ENCODE assay signal across 1 cellular context in genomic region chr4:185256444-185256843, GRCh38.
TF ChIP-seq lines count a peak whose summit lies in the region.

No MANE protein-coding gene starts in this region.

TF ChIP-seq in GM23338, 12 proteins besides CTCF, POLR2A, EP300 and RAD21 (continued from another document):
- TF ChIP-seq, protein P1, sequence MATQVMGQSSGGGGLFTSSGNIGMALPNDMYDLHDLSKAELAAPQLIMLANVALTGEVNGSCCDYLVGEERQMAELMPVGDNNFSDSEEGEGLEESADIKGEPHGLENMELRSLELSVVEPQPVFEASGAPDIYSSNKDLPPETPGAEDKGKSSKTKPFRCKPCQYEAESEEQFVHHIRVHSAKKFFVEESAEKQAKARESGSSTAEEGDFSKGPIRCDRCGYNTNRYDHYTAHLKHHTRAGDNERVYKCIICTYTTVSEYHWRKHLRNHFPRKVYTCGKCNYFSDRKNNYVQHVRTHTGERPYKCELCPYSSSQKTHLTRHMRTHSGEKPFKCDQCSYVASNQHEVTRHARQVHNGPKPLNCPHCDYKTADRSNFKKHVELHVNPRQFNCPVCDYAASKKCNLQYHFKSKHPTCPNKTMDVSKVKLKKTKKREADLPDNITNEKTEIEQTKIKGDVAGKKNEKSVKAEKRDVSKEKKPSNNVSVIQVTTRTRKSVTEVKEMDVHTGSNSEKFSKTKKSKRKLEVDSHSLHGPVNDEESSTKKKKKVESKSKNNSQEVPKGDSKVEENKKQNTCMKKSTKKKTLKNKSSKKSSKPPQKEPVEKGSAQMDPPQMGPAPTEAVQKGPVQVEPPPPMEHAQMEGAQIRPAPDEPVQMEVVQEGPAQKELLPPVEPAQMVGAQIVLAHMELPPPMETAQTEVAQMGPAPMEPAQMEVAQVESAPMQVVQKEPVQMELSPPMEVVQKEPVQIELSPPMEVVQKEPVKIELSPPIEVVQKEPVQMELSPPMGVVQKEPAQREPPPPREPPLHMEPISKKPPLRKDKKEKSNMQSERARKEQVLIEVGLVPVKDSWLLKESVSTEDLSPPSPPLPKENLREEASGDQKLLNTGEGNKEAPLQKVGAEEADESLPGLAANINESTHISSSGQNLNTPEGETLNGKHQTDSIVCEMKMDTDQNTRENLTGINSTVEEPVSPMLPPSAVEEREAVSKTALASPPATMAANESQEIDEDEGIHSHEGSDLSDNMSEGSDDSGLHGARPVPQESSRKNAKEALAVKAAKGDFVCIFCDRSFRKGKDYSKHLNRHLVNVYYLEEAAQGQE (IDR thresholded peaks at IDR 0.05; ENCODE audit: unreplicated experiment), result no peak
- TF ChIP-seq, protein P2, sequence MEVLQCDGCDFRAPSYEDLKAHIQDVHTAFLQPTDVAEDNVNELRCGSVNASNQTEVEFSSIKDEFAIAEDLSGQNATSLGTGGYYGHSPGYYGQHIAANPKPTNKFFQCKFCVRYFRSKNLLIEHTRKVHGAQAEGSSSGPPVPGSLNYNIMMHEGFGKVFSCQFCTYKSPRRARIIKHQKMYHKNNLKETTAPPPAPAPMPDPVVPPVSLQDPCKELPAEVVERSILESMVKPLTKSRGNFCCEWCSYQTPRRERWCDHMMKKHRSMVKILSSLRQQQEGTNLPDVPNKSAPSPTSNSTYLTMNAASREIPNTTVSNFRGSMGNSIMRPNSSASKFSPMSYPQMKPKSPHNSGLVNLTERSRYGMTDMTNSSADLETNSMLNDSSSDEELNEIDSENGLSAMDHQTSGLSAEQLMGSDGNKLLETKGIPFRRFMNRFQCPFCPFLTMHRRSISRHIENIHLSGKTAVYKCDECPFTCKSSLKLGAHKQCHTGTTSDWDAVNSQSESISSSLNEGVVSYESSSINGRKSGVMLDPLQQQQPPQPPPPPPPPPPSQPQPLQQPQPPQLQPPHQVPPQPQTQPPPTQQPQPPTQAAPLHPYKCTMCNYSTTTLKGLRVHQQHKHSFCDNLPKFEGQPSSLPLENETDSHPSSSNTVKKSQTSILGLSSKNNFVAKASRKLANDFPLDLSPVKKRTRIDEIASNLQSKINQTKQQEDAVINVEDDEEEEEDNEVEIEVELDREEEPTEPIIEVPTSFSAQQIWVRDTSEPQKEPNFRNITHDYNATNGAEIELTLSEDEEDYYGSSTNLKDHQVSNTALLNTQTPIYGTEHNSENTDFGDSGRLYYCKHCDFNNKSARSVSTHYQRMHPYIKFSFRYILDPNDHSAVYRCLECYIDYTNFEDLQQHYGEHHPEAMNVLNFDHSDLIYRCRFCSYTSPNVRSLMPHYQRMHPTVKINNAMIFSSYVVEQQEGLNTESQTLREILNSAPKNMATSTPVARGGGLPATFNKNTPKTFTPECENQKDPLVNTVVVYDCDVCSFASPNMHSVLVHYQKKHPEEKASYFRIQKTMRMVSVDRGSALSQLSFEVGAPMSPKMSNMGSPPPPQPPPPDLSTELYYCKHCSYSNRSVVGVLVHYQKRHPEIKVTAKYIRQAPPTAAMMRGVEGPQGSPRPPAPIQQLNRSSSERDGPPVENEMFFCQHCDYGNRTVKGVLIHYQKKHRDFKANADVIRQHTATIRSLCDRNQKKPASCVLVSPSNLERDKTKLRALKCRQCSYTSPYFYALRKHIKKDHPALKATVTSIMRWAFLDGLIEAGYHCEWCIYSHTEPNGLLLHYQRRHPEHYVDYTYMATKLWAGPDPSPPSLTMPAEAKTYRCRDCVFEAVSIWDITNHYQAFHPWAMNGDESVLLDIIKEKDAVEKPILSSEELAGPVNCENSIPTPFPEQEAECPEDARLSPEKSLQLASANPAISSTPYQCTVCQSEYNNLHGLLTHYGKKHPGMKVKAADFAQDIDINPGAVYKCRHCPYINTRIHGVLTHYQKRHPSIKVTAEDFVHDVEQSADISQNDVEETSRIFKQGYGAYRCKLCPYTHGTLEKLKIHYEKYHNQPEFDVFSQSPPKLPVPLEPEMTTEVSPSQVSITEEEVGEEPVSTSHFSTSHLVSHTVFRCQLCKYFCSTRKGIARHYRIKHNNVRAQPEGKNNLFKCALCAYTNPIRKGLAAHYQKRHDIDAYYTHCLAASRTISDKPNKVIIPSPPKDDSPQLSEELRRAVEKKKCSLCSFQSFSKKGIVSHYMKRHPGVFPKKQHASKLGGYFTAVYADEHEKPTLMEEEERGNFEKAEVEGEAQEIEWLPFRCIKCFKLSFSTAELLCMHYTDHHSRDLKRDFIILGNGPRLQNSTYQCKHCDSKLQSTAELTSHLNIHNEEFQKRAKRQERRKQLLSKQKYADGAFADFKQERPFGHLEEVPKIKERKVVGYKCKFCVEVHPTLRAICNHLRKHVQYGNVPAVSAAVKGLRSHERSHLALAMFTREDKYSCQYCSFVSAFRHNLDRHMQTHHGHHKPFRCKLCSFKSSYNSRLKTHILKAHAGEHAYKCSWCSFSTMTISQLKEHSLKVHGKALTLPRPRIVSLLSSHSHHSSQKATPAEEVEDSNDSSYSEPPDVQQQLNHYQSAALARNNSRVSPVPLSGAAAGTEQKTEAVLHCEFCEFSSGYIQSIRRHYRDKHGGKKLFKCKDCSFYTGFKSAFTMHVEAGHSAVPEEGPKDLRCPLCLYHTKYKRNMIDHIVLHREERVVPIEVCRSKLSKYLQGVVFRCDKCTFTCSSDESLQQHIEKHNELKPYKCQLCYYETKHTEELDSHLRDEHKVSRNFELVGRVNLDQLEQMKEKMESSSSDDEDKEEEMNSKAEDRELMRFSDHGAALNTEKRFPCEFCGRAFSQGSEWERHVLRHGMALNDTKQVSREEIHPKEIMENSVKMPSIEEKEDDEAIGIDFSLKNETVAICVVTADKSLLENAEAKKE (CRISPR knock-in tag; IDR thresholded peaks at IDR 0.05), result no peak
- no peak for TF ChIP-seq JUNB (IDR thresholded peaks at IDR 0.05; ENCODE audit: unreplicated experiment)
- no peak for TF ChIP-seq EZH2phosphoT487 (IDR thresholded peaks at IDR 0.05; ENCODE audit: unreplicated experiment)
- TF ChIP-seq POLR2AphosphoS5 (IDR thresholded peaks at IDR 0.05; ENCODE audit: low read depth), result no peak
- no peak for TF ChIP-seq ETS1 (IDR thresholded peaks at IDR 0.05)
- TF ChIP-seq ZNF114 (CRISPR knock-in tag; IDR thresholded peaks at IDR 0.05), result no peak
- no peak for TF ChIP-seq CREB1 (CRISPR knock-in tag; IDR thresholded peaks at IDR 0.05; ENCODE audit: low read depth)
- TF ChIP-seq NANOG (IDR thresholded peaks at IDR 0.05; ENCODE audit: borderline replicate concordance), result no peak
- no peak for TF ChIP-seq STAT1 (IDR thresholded peaks at IDR 0.05; ENCODE audit: unreplicated experiment)
- TF ChIP-seq EZH2 (IDR thresholded peaks at IDR 0.05; ENCODE audit: low read depth, unreplicated experiment), result no peak
